Comparison of ENCODE assay signal across 8 cellular contexts in genomic region chr3:168472811-168473210, GRCh38.
"Had no signal": no experiment of that assay in that cellular context is flagged by ENCODE, and none has a peak within 500 bp of the region (broad histone marks: within the 10 kb centered on the region; RNA-seq: fewer than 3 reads in every experiment).

No MANE protein-coding gene starts in this region.

- FAIRE-seq: H1, H54 had no signal

- H3K4me3 ChIP-seq: GM23338 had no signal

- H2AFZ ChIP-seq: GM23338 had no signal

- H3K27ac ChIP-seq: HL-60 had no signal

- DNase-seq: H9, HCEC 1CT, HFFc6, IMR-90 had no signal

- ATAC-seq: GM23338 had no signal

- H3K4me2 ChIP-seq: GM23338 had no signal
